Comparison of ENCODE assay signal across 12 cellular contexts in the genomic region with DNA sequence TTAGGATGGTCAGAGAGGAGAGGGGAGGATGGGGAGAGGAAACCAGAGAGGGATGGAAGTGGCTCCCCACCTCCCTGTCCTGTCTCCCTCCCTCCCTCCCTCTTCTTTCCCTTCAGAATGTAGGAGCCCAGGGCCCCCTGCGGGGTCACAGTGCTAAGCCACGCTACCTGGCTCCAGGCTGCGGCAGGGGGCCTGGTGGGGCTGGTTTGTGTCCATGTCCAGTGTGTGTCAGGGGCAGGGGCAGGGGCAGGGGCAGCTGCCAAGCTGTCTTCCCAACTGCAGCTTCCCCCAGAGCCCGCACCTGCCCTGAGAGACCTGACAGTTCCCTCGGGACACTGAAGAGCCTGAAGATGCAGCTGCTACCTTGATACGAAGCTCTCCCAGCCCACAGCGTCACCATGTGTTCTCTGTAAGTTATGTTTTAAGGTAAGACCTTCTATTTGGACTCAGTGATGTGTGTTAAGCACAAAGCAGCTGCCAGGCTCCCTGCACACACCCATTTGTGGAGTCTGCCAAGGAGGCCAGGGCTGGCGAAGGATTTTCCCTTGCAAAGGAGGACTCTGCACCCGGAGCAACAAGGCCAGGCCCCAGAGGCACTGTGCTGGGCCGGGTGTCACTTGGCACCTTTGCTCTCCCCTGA.
DNase-seq lines count a peak whose midpoint lies in the region; ATAC-seq and TF ChIP-seq lines count a peak whose summit lies in the region.
"Had no signal": no experiment of that assay in that cellular context is flagged by ENCODE, and none has a peak within 500 bp of the region (broad histone marks: within the 10 kb centered on the region; RNA-seq: fewer than 3 reads in every experiment).

No MANE protein-coding gene starts in this region.

- H3K4me2 ChIP-seq in Karpas-422 (ENCODE audit: low read depth, low read length, poor library complexity, severe bottlenecking): peak overlapping the region; percentile 38

- H3K9me3 ChIP-seq in Karpas-422 (ENCODE audit: low read length): no peaks in the 10 kb centered on the region
- H3K9me3 ChIP-seq: esophagus squamous epithelium had no signal

- CTCF ChIA-PET in HEK293T (lab: Yijun Ruan, JAX): interaction anchor here (1.1 kb wide), 1 partner anchor 20 kb away, joined by 3 read pairs; no protein-coding TSS in a partner anchor

- DNase-seq in COLO668 (lab: John Stamatoyannopoulos, UW; ENCODE audit: unreplicated experiment): peak; percentile 57
- DNase-seq in Karpas-422: peak; percentile 89
- DNase-seq in NCI-H526 (lab: John Stamatoyannopoulos, UW): peak; percentile 89 to 93
- DNase-seq in germinal center (ENCODE audit: low spot score): peak; percentile 63
- no peak for DNase-seq in ecto neural progenitor cell (ENCODE audit: low spot score)
- DNase-seq in HEK293T (ENCODE audit: extremely low spot score): no peak
- no peak for DNase-seq in ureter (ENCODE audit: low spot score)
- DNase-seq: activated CD8-positive, alpha-beta memory T cell treated with anti-CD3 and anti-CD28 coated beads, Interleukin-2, amount 50 U/mL, for 4 hours; esophagus squamous epithelium; natural killer cell; NCI-H774 had no signal

- no peak for ATAC-seq in GM18498 (IDR thresholded peaks at IDR 0.05; ENCODE audit: unreplicated experiment)
- ATAC-seq: natural killer cell had no signal

- H3K9me2 ChIP-seq in Karpas-422 (replicated peaks; ENCODE audit: insufficient read depth, low read length): no peaks in the 10 kb centered on the region

- H3K27ac ChIP-seq in Karpas-422 (ENCODE audit: low read length): no peak overlapping the region
- H3K27ac ChIP-seq: esophagus squamous epithelium had no signal

- no peaks in the 10 kb centered on the region for H3K36me3 ChIP-seq in Karpas-422 (ENCODE audit: insufficient read depth, low read length)
- H3K36me3 ChIP-seq: esophagus squamous epithelium had no signal

- H3K79me2 ChIP-seq in Karpas-422 (ENCODE audit: low read length): no peaks in the 10 kb centered on the region

- no peak overlapping the region for H2AFZ ChIP-seq in Karpas-422 (ENCODE audit: low read length)

- no peaks in the 10 kb centered on the region for H3K27me3 ChIP-seq in Karpas-422 (ENCODE audit: low read length)
- H3K27me3 ChIP-seq: esophagus squamous epithelium had no signal

- POLR2A ChIA-PET in HEK293T (lab: Yijun Ruan, JAX): no interaction called here

- no peaks in the 10 kb centered on the region for H4K20me1 ChIP-seq in Karpas-422 (ENCODE audit: insufficient read depth, low read depth, low read length)

- H3K4me1 ChIP-seq in Karpas-422 (ENCODE audit: low read length): peaks cover 30% of the 10 kb centered on the region

- H3K9ac ChIP-seq in Karpas-422 (ENCODE audit: low read length): no peak overlapping the region

- H3K4me3 ChIP-seq in Karpas-422 (ENCODE audit: low read length): peak overlapping the region; percentile 14; the same call in 1 of the 2 replicates
- H3K4me3 ChIP-seq: esophagus squamous epithelium had no signal

TF ChIP-seq in HEK293T, 16 proteins besides CTCF, POLR2A, EP300 and RAD21:
- no peak for TF ChIP-seq ELF4 (IDR thresholded peaks at IDR 0.05)
- TF ChIP-seq HDGF (IDR thresholded peaks at IDR 0.05; ENCODE audit: borderline replicate concordance): no peak
TF ChIP-seq in HEK293T: peak in this region for 0.

Comparison
In these comparisons a context has a peak if more than half of its experiments do, and no peak if none do; other contexts are left out.
1. DNase-seq: peak in COLO668 (single experiment), Karpas-422 (single experiment), NCI-H526 (2 of 2) and germinal center (single experiment); none in ecto neural progenitor cell (single experiment), HEK293T (single experiment) and ureter (single experiment).